In genomic region chr11:27717801-27718229, GRCh38 we compare ENCODE assay signal across 1 cellular context.
TF ChIP-seq lines count a peak whose summit lies in the region.

No MANE protein-coding gene starts in this region.

TF ChIP-seq in HEK293, 187 proteins besides CTCF, POLR2A, EP300 and RAD21 (continued from another document):
- TF ChIP-seq KLF17 (tag by site-specific recombination; IDR thresholded peaks at IDR 0.05) (no peak), ZNF785 (tag by site-specific recombination; IDR thresholded peaks at IDR 0.05) (no peak), ZNF302 (tag by site-specific recombination; IDR thresholded peaks at IDR 0.05; ENCODE audit: low read depth) (no peak), ZNF311 (tag by site-specific recombination; IDR thresholded peaks at IDR 0.05; ENCODE audit: borderline replicate concordance) (no peak), PRDM10 (tag by site-specific recombination; IDR thresholded peaks at IDR 0.05) (peak; percentile 44), OSR2 (tag by site-specific recombination; IDR thresholded peaks at IDR 0.05) (no peak), ZNF138 (tag by site-specific recombination; IDR thresholded peaks at IDR 0.05; ENCODE audit: borderline replicate concordance) (no peak), ZBTB20 (tag by site-specific recombination; IDR thresholded peaks at IDR 0.05) (peak; percentile 45; the same call in 1 of the 2 replicates), RBAK (tag by site-specific recombination; IDR thresholded peaks at IDR 0.05) (no peak), KLF10 (tag by site-specific recombination; IDR thresholded peaks at IDR 0.05) (no peak), OVOL3 (tag by site-specific recombination; IDR thresholded peaks at IDR 0.05) (no peak), ZNF2 (tag by site-specific recombination; IDR thresholded peaks at IDR 0.05) (no peak), ZNF174 (tag by site-specific recombination; IDR thresholded peaks at IDR 0.05) (no peak), ZNF621 (tag by site-specific recombination; IDR thresholded peaks at IDR 0.05) (no peak), ZNF433 (tag by site-specific recombination; IDR thresholded peaks at IDR 0.05; ENCODE audit: low read depth) (no peak), ZNF10 (tag by site-specific recombination; IDR thresholded peaks at IDR 0.05) (no peak), ZNF221 (tag by site-specific recombination; IDR thresholded peaks at IDR 0.05; ENCODE audit: borderline replicate concordance) (no peak), ZNF211 (tag by site-specific recombination; IDR thresholded peaks at IDR 0.05; ENCODE audit: low read depth) (no peak), SCRT2 (tag by site-specific recombination; IDR thresholded peaks at IDR 0.05) (0 out of 2 replicates have a peak, but pooled peaks have one; percentile 16), ZNF398 (tag by site-specific recombination; IDR thresholded peaks at IDR 0.05) (peak; percentile 56), WT1 (tag by site-specific recombination; IDR thresholded peaks at IDR 0.05) (no peak), YY1 (tag by site-specific recombination; IDR thresholded peaks at IDR 0.05) (no peak), ZBTB8A (tag by site-specific recombination; IDR thresholded peaks at IDR 0.05) (no peak), HOXC10 (CRISPR knock-in tag; IDR thresholded peaks at IDR 0.05) (no peak), ZNF518A (tag by site-specific recombination; conservative IDR thresholded peaks at IDR 0.05; ENCODE audit: low read depth) (no peak), ZNF391 (tag by site-specific recombination; IDR thresholded peaks at IDR 0.05; ENCODE audit: borderline replicate concordance, low read depth) (no peak), ZNF600 (tag by site-specific recombination; IDR thresholded peaks at IDR 0.05) (no peak), ZNF670 (tag by site-specific recombination; IDR thresholded peaks at IDR 0.05; ENCODE audit: low read depth) (no peak), ZNF664 (tag by site-specific recombination; IDR thresholded peaks at IDR 0.05) (no peak), GLIS2 (tag by site-specific recombination; IDR thresholded peaks at IDR 0.05) (no peak), ZBTB49 (tag by site-specific recombination; IDR thresholded peaks at IDR 0.05; ENCODE audit: low read depth) (no peak), SCRT1 (tag by site-specific recombination; IDR thresholded peaks at IDR 0.05; ENCODE audit: borderline replicate concordance) (no peak), IKZF3 (tag by site-specific recombination; IDR thresholded peaks at IDR 0.05) (no peak), TCF7L2 (IDR thresholded peaks at IDR 0.05; ENCODE audit: borderline replicate concordance, low read depth, low read length) (no peak), BCL6B (tag by site-specific recombination; IDR thresholded peaks at IDR 0.05) (no peak), ZBTB17 (tag by site-specific recombination; IDR thresholded peaks at IDR 0.05) (no peak), ZNF555 (tag by site-specific recombination; conservative IDR thresholded peaks at IDR 0.05) (no peak), ZNF23 (tag by site-specific recombination; IDR thresholded peaks at IDR 0.05; ENCODE audit: borderline replicate concordance) (no peak), ZNF274 (IDR thresholded peaks at IDR 0.05; ENCODE audit: low read length) (no peak), ZNF274 (tag by site-specific recombination; IDR thresholded peaks at IDR 0.05; ENCODE audit: borderline replicate concordance) (no peak), ZNF223 (tag by site-specific recombination; IDR thresholded peaks at IDR 0.05) (peak; percentile 26; the same call in 1 of the 2 replicates), ZNF707 (tag by site-specific recombination; IDR thresholded peaks at IDR 0.05) (no peak), ZBTB10 (tag by site-specific recombination; IDR thresholded peaks at IDR 0.05) (no peak), ZNF248 (tag by site-specific recombination; IDR thresholded peaks at IDR 0.05) (no peak), ZNF157 (tag by site-specific recombination; IDR thresholded peaks at IDR 0.05) (no peak)
